In the genomic region with DNA sequence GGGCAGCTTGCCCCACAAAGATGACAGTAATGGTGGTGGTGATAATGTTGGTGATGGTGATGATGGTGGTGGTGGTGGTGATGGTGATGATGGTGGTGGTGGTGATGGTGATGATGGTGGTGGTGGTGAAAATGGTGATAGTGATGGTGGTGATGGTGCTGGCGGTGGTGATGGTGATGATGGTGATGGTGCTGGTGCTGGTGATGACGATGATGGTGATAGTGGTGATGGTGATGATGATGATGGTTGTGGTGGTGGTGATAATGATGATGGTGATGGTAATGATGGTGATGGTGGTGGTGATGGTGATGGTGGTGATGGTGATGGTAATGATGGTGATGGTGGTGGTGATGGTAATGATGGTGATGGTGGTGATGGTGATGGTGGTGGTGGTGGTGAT, we compare ENCODE assay signal across 33 cellular contexts. TPM values are rescaled to one million over a fixed set of nuclear protein-coding genes. Genes with fewer than 3 reads are reported as not detected.
"Had no signal": no experiment of that assay in that cellular context is flagged by ENCODE, and none has a peak within 500 bp of the region (broad histone marks: within the 10 kb centered on the region; RNA-seq: fewer than 3 reads in every experiment).

No MANE protein-coding gene starts in this region.

- H3K4me3 ChIP-seq: MG63, PC-9 had no signal

- H3K27me3 ChIP-seq: MG63 had no signal

- H3K27ac ChIP-seq: PC-9, RWPE1, VCaP had no signal

- H3K4me2 ChIP-seq: PC-9 had no signal

- DNase-seq: activated B cell treated with CpG ODN at 0.5 μM for 24 hours; activated CD4-positive, alpha-beta memory T cell treated with anti-CD3 and anti-CD28 coated beads, Interleukin-2, amount 10 ng/mL, durations not matched to agents 7 days and 5 days; activated CD4-positive, alpha-beta T cell treated with anti-CD3 and anti-CD28 coated beads for 48 hours; activated CD4-positive, CD25-positive, alpha-beta regulatory T cell treated with anti-CD3 and anti-CD28 coated beads, Interleukin-2, amount 50 U/mL, for 72 hours; activated CD8-positive, alpha-beta memory T cell treated with anti-CD3 and anti-CD28 coated beads for 24 hours; activated CD8-positive, alpha-beta memory T cell treated with anti-CD3 and anti-CD28 coated beads, Interleukin-2, amount 10 ng/mL, durations not matched to agents 7 days and 5 days; activated CD8-positive, alpha-beta memory T cell treated with anti-CD3 and anti-CD28 coated beads, Interleukin-2, amount 50 U/mL, for 48 hours; activated effector memory CD4-positive, alpha-beta T cell treated with Interleukin-2 at 50 U/mL for 16 hours; activated naive CD4-positive, alpha-beta T cell treated with anti-CD3 and anti-CD28 coated beads, Interleukin-2, amount 10 ng/mL, durations not matched to agents 7 days and 5 days; activated naive CD8-positive, alpha-beta T cell treated with anti-CD3 and anti-CD28 coated beads, Interleukin-2, amount 50 U/mL, for 24 hours; activated T-cell treated with anti-CD3 and anti-CD28 coated beads, Interleukin-2, amount 50 U/mL, for 48 hours; anterior cingulate cortex; central memory CD4-positive, alpha-beta T cell; Kasumi-1; MG63; NCI-H1048; NCI-H1105 treated with DMSO at 0.1 percent for 48 hours; NCI-H1436; NCI-H1694; NCI-H2029; NCI-H345; NCI-H524 treated with DMSO at 0.1 percent for 48 hours; PC-9; SIG-M5; T-cell; T-helper 17 cell; T-helper 9 cell had no signal

- ATAC-seq: activated CD8-positive, alpha-beta memory T cell treated with anti-CD3 and anti-CD28 coated beads, Interleukin-2, amount 10 ng/mL, durations not matched to agents 7 days and 5 days; activated naive CD8-positive, alpha-beta T cell treated with anti-CD3 and anti-CD28 coated beads, Interleukin-2, amount 50 U/mL, for 24 hours; Right ventricle myocardium inferior; SK-N-SH treated with all-trans-retinoic acid at 6 μM for 48 hours; T-cell; T-helper 17 cell had no signal

- H3K36me3 ChIP-seq: MG63 had no signal

- H2AFZ ChIP-seq: PC-9 had no signal

- FAIRE-seq: RCC 7860 had no signal

RNA-seq across cellular contexts. Expression of a gene that starts 46.3 kb away (rescaled TPM):
- total RNA-seq: activated B cell treated with CpG ODN at 0.5 μM for 24 hours; activated CD4-positive, alpha-beta memory T cell treated with anti-CD3 and anti-CD28 coated beads, Interleukin-2, amount 10 ng/mL, durations not matched to agents 7 days and 5 days; activated CD8-positive, alpha-beta memory T cell treated with anti-CD3 and anti-CD28 coated beads, Interleukin-2, amount 10 ng/mL, durations not matched to agents 7 days and 5 days; OCI-LY7; PC-9; T-helper 17 cell had no signal
